Comparison of ENCODE assay signal across 9 cellular contexts in the genomic region with DNA sequence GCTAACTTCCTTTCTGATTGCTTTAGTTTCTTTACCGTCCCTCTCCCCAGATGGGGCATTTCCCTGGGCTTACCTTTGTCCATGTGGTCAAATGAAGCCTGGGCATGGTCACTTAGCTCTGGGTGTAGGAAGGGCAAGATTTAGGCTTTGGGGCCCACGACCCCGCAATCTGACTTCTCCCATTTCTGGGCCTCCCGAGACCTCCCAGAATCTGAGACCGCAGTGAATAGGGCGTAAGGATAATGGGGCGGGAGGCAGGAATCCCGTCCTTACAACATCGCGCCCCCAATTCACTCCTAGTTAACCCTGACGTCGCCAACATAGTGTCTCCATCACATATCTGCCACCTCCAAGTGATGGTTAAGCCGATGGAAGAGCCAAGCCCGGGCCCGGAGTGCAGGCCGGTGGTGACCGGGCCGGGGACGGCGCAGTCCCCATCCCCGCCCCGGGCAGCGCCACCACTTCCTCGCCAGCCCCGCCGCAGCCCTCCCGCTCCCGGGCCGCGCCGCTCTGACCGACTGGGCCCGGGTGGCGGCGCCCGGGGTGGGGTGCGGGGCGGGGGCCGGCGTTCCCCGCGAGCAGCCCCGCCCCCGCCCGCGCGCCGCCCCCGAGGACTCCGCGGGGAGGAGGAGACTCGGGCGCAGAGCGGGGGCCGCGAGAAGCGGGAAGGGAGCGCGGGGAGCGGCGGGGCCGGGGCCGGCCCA. TPM values are rescaled to one million over a fixed set of nuclear protein-coding genes. Genes with fewer than 3 reads are reported as not detected.
DNase-seq lines count a peak whose midpoint lies in the region; ATAC-seq and TF ChIP-seq lines count a peak whose summit lies in the region.
"Had no signal": no experiment of that assay in that cellular context is flagged by ENCODE, and none has a peak within 500 bp of the region (broad histone marks: within the 10 kb centered on the region; RNA-seq: fewer than 3 reads in every experiment).

A gene with protein sequence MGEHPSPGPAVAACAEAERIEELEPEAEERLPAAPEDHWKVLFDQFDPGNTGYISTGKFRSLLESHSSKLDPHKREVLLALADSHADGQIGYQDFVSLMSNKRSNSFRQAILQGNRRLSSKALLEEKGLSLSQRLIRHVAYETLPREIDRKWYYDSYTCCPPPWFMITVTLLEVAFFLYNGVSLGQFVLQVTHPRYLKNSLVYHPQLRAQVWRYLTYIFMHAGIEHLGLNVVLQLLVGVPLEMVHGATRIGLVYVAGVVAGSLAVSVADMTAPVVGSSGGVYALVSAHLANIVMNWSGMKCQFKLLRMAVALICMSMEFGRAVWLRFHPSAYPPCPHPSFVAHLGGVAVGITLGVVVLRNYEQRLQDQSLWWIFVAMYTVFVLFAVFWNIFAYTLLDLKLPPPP (plus strand): TSS at position 641 of the 704 bp plus-strand sequence. CDS start 358 bp downstream, outside the sequence.

- WGBS in ectodermal cell, 2 experiments, result 1% methylated on average over 63 of the region's 63 CpGs

- H3K36me3 ChIP-seq in RWPE2 (ENCODE audit: low read depth) (no peaks in the 10 kb centered on the region), ectodermal cell (ENCODE audit: control insufficient read depth, insufficient read depth, low read length) (no peaks in the 10 kb centered on the region), mucosa of rectum (ENCODE audit: control insufficient read depth in 2 of 2, insufficient read depth in 2 of 2, low read length in 2 of 2) (no peaks in the 10 kb centered on the region)

- no peak within 1 kb of the TSS for H3K27ac ChIP-seq in RWPE2 (ENCODE audit: poor library complexity, severe bottlenecking)
- no peak within 1 kb of the TSS for H3K27ac ChIP-seq in ectodermal cell (ENCODE audit: insufficient read depth, low read depth, low read length, poor library complexity, severe bottlenecking)
- H3K27ac ChIP-seq in mucosa of rectum (ENCODE audit: low read depth in 2 of 2, low read length in 2 of 2), result no peak within 1 kb of the TSS
- H3K27ac ChIP-seq: C4-2B had no signal

- peaks cover 58% of the 10 kb centered on the region for H3K27me3 ChIP-seq in RWPE2 (ENCODE audit: insufficient read depth, poor library complexity, severe bottlenecking)
- H3K27me3 ChIP-seq in ectodermal cell (ENCODE audit: control insufficient read depth, insufficient read depth, low read length, poor library complexity, severe bottlenecking), result peaks cover 44% of the 10 kb centered on the region
- peaks cover 38 to 55% of the 10 kb centered on the region in 2 donors for H3K27me3 ChIP-seq in mucosa of rectum (ENCODE audit: control insufficient read depth in 2 of 2, insufficient read depth in 2 of 2, low read length in 2 of 2)

- no peak for TF ChIP-seq CTCF in RWPE2 (IDR thresholded peaks at IDR 0.05; ENCODE audit: poor library complexity, severe bottlenecking)

- peak; percentile 24; the same call in 1 of the 3 replicates for ATAC-seq in RWPE2 (ENCODE audit: low read depth)
- no peak for ATAC-seq in GM18498 (IDR thresholded peaks at IDR 0.05; ENCODE audit: unreplicated experiment)

- DNase-seq in NCI-H1417 (lab: John Stamatoyannopoulos, UW), result peak in 2 of 3 experiments; percentile 38 to 49
- no peak for DNase-seq in NCI-H1417 treated with DMSO at 0.1 percent for 48 hours (lab: John Stamatoyannopoulos, UW)
- no peak for DNase-seq in RWPE2 (ENCODE audit: low spot score)
- no peak for DNase-seq in NAMALWA (ENCODE audit: low spot score)
- DNase-seq in AML-193 (lab: John Stamatoyannopoulos, UW), result no peak

- H3K4me3 ChIP-seq in RWPE2 (ENCODE audit: severe bottlenecking) (peak within 1 kb of the TSS; percentile 40), ectodermal cell (ENCODE audit: insufficient read depth, low read depth, low read length) (peak within 1 kb of the TSS; percentile 50), mucosa of rectum (ENCODE audit: low read length in 2 of 2) (peak within 1 kb of the TSS; percentile 57 to 60)

- H3K9me3 ChIP-seq in RWPE2 (ENCODE audit: severe bottlenecking), result no peaks in the 10 kb centered on the region
- no peaks in the 10 kb centered on the region for H3K9me3 ChIP-seq in ectodermal cell (ENCODE audit: control insufficient read depth, low read length)
- no peaks in the 10 kb centered on the region for H3K9me3 ChIP-seq in mucosa of rectum (ENCODE audit: control insufficient read depth in 2 of 2, low read length in 2 of 2)

- peak within 1 kb of the TSS in 1 of 2 donors; percentile 30 for H3K9ac ChIP-seq in mucosa of rectum (ENCODE audit: low read depth in 1 of 2, low read length in 2 of 2)

- H3K4me1 ChIP-seq in RWPE2 (ENCODE audit: insufficient read depth, poor library complexity, severe bottlenecking) (no peaks in the 10 kb centered on the region), ectodermal cell (ENCODE audit: control insufficient read depth, insufficient read depth, low read length) (peaks cover 17% of the 10 kb centered on the region), mucosa of rectum (ENCODE audit: control insufficient read depth in 2 of 2, insufficient read depth in 2 of 2, low read length in 2 of 2) (peaks cover 10 to 11% of the 10 kb centered on the region in 2 donors)

RNA-seq across cellular contexts. Expression of the gene that starts here (rescaled TPM):
- polyA plus RNA-seq in ectodermal cell (2013, experiment 1 of 4), result 3.1 TPM
- polyA plus RNA-seq in ectodermal cell (2013, experiment 2 of 4), result 3.2 TPM
- polyA plus RNA-seq in ectodermal cell (2013, experiment 3 of 4), result 5.8 TPM
- polyA plus RNA-seq in ectodermal cell (2013, experiment 4 of 4), result 5.9 TPM

Comparison
In these comparisons a context has a peak if more than half of its experiments do, and no peak if none do; other contexts are left out.
1. DNase-seq: peak in NCI-H1417 (2 of 3); none in NCI-H1417 treated with DMSO at 0.1 percent for 48 hours (single experiment), RWPE2 (single experiment), NAMALWA (single experiment) and AML-193 (0 of 2).
2. Peak in every context shown above with its lines, with median percentiles within 50 percentile points of each other: H3K4me3 ChIP-seq.